Comparison of ENCODE assay signal across 1 cellular context in genomic region chr7:44967571-44968446, GRCh38.
TF ChIP-seq lines count a peak whose summit lies in the region.

No MANE protein-coding gene starts in this region.

TF ChIP-seq in HepG2, 621 proteins besides CTCF, POLR2A, EP300 and RAD21 (continued from another document and continues in another):
- TF ChIP-seq HNF4G (IDR thresholded peaks at IDR 0.05; ENCODE audit: borderline replicate concordance, low read depth, low read length) (no peak), HNF4G (CRISPR knock-in tag; IDR thresholded peaks at IDR 0.05; ENCODE audit: borderline replicate concordance, low read depth) (peak; percentile 39; the same call in 1 of the 2 replicates), ZNF639 (CRISPR knock-in tag; conservative IDR thresholded peaks at IDR 0.05) (no peak), ZNF770 (CRISPR knock-in tag; IDR thresholded peaks at IDR 0.05) (no peak), MTA3 (CRISPR knock-in tag; IDR thresholded peaks at IDR 0.05) (no peak), ZNF24 (IDR thresholded peaks at IDR 0.05) (no peak), U2AF1 (optimal IDR thresholded peaks at IDR 0.05; ENCODE audit: low read depth, low read length) (no peak), ZNF839 (CRISPR knock-in tag; IDR thresholded peaks at IDR 0.05; ENCODE audit: borderline replicate concordance) (no peak), HOXA5 (CRISPR knock-in tag; IDR thresholded peaks at IDR 0.05) (0 out of 2 replicates have a peak, but pooled peaks have one; percentile 16), ETV5 (CRISPR knock-in tag; IDR thresholded peaks at IDR 0.05; ENCODE audit: borderline replicate concordance) (peak; percentile 26; the same call in 1 of the 2 replicates), ZNF562 (CRISPR knock-in tag; IDR thresholded peaks at IDR 0.05; ENCODE audit: borderline replicate concordance) (no peak), PPARG (CRISPR knock-in tag; conservative IDR thresholded peaks at IDR 0.05) (no peak), NR1H2 (CRISPR knock-in tag; IDR thresholded peaks at IDR 0.05; ENCODE audit: borderline replicate concordance, low read depth) (no peak), SAP130 (CRISPR knock-in tag; IDR thresholded peaks at IDR 0.05; ENCODE audit: low read depth) (peak; percentile 63), ZNF12 (CRISPR knock-in tag; IDR thresholded peaks at IDR 0.05) (peak; percentile 46; the same call in 1 of the 2 replicates), RXRA (CRISPR knock-in tag; IDR thresholded peaks at IDR 0.05) (peak; percentile 16; the same call in 1 of the 2 replicates), TBX3 (IDR thresholded peaks at IDR 0.05; ENCODE audit: borderline replicate concordance) (no peak), SSRP1 (CRISPR knock-in tag; IDR thresholded peaks at IDR 0.05) (no peak), KLF16 (CRISPR knock-in tag; IDR thresholded peaks at IDR 0.05) (peak in 1 of 2 experiments; percentile 41; a peak in 1 of 4 replicates), SRSF4 (IDR thresholded peaks at IDR 0.05; ENCODE audit: low read depth, low read length, poor library complexity, severe bottlenecking) (no peak), CBX5 (CRISPR knock-in tag; IDR thresholded peaks at IDR 0.05; ENCODE audit: borderline replicate concordance) (no peak; the same call in 1 of the 2 replicates), PRMT3 (CRISPR knock-in tag; IDR thresholded peaks at IDR 0.05; ENCODE audit: borderline replicate concordance, low read depth) (no peak), JUND (CRISPR knock-in tag; IDR thresholded peaks at IDR 0.05) (no peak), ZNF547 (CRISPR knock-in tag; IDR thresholded peaks at IDR 0.05) (0 out of 2 replicates have a peak, but pooled peaks have one; percentile 21), ZSCAN20 (CRISPR knock-in tag; IDR thresholded peaks at IDR 0.05; ENCODE audit: borderline replicate concordance) (no peak), NFKB2 (CRISPR knock-in tag; IDR thresholded peaks at IDR 0.05; ENCODE audit: borderline replicate concordance) (peak; percentile 53; the same call in 1 of the 2 replicates), ZNF558 (CRISPR knock-in tag; IDR thresholded peaks at IDR 0.05; ENCODE audit: borderline replicate concordance) (no peak), ZNF530 (CRISPR knock-in tag; IDR thresholded peaks at IDR 0.05; ENCODE audit: low read depth) (no peak), ZFX (CRISPR knock-in tag; IDR thresholded peaks at IDR 0.05; ENCODE audit: low read depth) (peak; percentile 72; the same call in 1 of the 2 replicates), POGZ (CRISPR knock-in tag; IDR thresholded peaks at IDR 0.05) (no peak), ZKSCAN1 (IDR thresholded peaks at IDR 0.05; ENCODE audit: low read length) (no peak), ZNF446 (CRISPR knock-in tag; IDR thresholded peaks at IDR 0.05) (no peak), ZNF343 (CRISPR knock-in tag; IDR thresholded peaks at IDR 0.05) (no peak), ZNF790 (CRISPR knock-in tag; IDR thresholded peaks at IDR 0.05; ENCODE audit: borderline replicate concordance) (no peak), MXD1 (CRISPR knock-in tag; IDR thresholded peaks at IDR 0.05) (0 out of 2 replicates have a peak, but pooled peaks have one; percentile 34), ZNF335 (CRISPR knock-in tag; IDR thresholded peaks at IDR 0.05) (no peak), ZSCAN31 (CRISPR knock-in tag; IDR thresholded peaks at IDR 0.05; ENCODE audit: low read depth) (0 out of 2 replicates have a peak, but pooled peaks have one; percentile 55), ZNF292 (CRISPR knock-in tag; IDR thresholded peaks at IDR 0.05; ENCODE audit: borderline replicate concordance, low read depth) (no peak), THAP9 (CRISPR knock-in tag; IDR thresholded peaks at IDR 0.05; ENCODE audit: borderline replicate concordance) (peak; percentile 63; the same call in 1 of the 2 replicates), TEAD3 (CRISPR knock-in tag; optimal IDR thresholded peaks at IDR 0.05; ENCODE audit: borderline replicate concordance) (peak; percentile 62), KMT2B (CRISPR knock-in tag; IDR thresholded peaks at IDR 0.05) (no peak), RARG (CRISPR knock-in tag; IDR thresholded peaks at IDR 0.05; ENCODE audit: low read depth) (no peak), MXI1 (IDR thresholded peaks at IDR 0.05; ENCODE audit: borderline replicate concordance, low read depth, low read length) (peak; percentile 45; the same call in 1 of the 3 replicates)
- TF ChIP-seq, protein P1, sequence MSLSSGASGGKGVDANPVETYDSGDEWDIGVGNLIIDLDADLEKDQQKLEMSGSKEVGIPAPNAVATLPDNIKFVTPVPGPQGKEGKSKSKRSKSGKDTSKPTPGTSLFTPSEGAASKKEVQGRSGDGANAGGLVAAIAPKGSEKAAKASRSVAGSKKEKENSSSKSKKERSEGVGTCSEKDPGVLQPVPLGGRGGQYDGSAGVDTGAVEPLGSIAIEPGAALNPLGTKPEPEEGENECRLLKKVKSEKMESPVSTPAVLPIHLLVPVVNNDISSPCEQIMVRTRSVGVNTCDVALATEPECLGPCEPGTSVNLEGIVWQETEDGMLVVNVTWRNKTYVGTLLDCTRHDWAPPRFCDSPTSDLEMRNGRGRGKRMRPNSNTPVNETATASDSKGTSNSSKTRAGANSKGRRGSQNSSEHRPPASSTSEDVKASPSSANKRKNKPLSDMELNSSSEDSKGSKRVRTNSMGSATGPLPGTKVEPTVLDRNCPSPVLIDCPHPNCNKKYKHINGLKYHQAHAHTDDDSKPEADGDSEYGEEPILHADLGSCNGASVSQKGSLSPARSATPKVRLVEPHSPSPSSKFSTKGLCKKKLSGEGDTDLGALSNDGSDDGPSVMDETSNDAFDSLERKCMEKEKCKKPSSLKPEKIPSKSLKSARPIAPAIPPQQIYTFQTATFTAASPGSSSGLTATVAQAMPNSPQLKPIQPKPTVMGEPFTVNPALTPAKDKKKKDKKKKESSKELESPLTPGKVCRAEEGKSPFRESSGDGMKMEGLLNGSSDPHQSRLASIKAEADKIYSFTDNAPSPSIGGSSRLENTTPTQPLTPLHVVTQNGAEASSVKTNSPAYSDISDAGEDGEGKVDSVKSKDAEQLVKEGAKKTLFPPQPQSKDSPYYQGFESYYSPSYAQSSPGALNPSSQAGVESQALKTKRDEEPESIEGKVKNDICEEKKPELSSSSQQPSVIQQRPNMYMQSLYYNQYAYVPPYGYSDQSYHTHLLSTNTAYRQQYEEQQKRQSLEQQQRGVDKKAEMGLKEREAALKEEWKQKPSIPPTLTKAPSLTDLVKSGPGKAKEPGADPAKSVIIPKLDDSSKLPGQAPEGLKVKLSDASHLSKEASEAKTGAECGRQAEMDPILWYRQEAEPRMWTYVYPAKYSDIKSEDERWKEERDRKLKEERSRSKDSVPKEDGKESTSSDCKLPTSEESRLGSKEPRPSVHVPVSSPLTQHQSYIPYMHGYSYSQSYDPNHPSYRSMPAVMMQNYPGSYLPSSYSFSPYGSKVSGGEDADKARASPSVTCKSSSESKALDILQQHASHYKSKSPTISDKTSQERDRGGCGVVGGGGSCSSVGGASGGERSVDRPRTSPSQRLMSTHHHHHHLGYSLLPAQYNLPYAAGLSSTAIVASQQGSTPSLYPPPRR (CRISPR knock-in tag; IDR thresholded peaks at IDR 0.05; ENCODE audit: borderline replicate concordance): no peak
- TF ChIP-seq, protein P2, sequence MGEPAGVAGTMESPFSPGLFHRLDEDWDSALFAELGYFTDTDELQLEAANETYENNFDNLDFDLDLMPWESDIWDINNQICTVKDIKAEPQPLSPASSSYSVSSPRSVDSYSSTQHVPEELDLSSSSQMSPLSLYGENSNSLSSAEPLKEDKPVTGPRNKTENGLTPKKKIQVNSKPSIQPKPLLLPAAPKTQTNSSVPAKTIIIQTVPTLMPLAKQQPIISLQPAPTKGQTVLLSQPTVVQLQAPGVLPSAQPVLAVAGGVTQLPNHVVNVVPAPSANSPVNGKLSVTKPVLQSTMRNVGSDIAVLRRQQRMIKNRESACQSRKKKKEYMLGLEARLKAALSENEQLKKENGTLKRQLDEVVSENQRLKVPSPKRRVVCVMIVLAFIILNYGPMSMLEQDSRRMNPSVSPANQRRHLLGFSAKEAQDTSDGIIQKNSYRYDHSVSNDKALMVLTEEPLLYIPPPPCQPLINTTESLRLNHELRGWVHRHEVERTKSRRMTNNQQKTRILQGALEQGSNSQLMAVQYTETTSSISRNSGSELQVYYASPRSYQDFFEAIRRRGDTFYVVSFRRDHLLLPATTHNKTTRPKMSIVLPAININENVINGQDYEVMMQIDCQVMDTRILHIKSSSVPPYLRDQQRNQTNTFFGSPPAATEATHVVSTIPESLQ (CRISPR knock-in tag; conservative IDR thresholded peaks at IDR 0.05): no peak
- TF ChIP-seq, protein P3, sequence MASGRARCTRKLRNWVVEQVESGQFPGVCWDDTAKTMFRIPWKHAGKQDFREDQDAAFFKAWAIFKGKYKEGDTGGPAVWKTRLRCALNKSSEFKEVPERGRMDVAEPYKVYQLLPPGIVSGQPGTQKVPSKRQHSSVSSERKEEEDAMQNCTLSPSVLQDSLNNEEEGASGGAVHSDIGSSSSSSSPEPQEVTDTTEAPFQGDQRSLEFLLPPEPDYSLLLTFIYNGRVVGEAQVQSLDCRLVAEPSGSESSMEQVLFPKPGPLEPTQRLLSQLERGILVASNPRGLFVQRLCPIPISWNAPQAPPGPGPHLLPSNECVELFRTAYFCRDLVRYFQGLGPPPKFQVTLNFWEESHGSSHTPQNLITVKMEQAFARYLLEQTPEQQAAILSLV (CRISPR knock-in tag; IDR thresholded peaks at IDR 0.05; ENCODE audit: borderline replicate concordance): 0 out of 2 replicates have a peak, but pooled peaks have one; percentile 60
- TF ChIP-seq, protein P4, sequence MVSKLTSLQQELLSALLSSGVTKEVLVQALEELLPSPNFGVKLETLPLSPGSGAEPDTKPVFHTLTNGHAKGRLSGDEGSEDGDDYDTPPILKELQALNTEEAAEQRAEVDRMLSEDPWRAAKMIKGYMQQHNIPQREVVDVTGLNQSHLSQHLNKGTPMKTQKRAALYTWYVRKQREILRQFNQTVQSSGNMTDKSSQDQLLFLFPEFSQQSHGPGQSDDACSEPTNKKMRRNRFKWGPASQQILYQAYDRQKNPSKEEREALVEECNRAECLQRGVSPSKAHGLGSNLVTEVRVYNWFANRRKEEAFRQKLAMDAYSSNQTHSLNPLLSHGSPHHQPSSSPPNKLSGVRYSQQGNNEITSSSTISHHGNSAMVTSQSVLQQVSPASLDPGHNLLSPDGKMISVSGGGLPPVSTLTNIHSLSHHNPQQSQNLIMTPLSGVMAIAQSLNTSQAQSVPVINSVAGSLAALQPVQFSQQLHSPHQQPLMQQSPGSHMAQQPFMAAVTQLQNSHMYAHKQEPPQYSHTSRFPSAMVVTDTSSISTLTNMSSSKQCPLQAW (CRISPR knock-in tag; IDR thresholded peaks at IDR 0.05): 0 out of 2 replicates have a peak, but pooled peaks have one; percentile 52
- TF ChIP-seq, protein P5, sequence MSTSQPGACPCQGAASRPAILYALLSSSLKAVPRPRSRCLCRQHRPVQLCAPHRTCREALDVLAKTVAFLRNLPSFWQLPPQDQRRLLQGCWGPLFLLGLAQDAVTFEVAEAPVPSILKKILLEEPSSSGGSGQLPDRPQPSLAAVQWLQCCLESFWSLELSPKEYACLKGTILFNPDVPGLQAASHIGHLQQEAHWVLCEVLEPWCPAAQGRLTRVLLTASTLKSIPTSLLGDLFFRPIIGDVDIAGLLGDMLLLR (CRISPR knock-in tag; IDR thresholded peaks at IDR 0.05): peak; percentile 61; the same call in 1 of the 2 replicates
- TF ChIP-seq, protein P6, sequence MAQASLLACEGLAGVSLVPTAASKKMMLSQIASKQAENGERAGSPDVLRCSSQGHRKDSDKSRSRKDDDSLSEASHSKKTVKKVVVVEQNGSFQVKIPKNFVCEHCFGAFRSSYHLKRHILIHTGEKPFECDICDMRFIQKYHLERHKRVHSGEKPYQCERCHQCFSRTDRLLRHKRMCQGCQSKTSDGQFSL (CRISPR knock-in tag; IDR thresholded peaks at IDR 0.05): no peak
